Comparison of ENCODE assay signal across 26 cellular contexts in the genomic region with DNA sequence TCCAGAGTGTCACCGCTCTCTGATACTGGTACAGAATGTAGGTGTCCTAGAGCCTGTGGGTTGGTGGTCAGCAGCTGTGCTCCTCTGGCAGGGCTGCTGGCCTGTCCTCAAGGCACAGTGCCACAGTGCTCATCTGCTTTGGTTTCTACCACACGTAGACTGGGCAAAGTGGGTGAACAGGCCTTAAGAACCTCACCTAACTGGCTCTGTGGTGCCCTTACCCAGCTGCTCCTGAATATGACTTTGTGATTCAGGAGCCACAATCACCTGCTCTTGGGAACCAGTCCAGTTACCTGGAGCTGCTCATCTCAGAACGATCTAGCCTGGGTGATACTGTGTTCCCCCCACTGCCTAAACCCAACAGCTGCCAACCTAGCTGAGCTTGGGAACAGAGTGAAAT. TPM values are rescaled to one million over a fixed set of nuclear protein-coding genes. Genes with fewer than 3 reads are reported as not detected.
DNase-seq lines count a peak whose midpoint lies in the region; ATAC-seq, FAIRE-seq and TF ChIP-seq lines count a peak whose summit lies in the region.
"Had no signal": no experiment of that assay in that cellular context is flagged by ENCODE, and none has a peak within 500 bp of the region (broad histone marks: within the 10 kb centered on the region; RNA-seq: fewer than 3 reads in every experiment).

No MANE protein-coding gene starts in this region.

- H3K4me3 ChIP-seq in heart left ventricle (no peak overlapping the region), sigmoid colon (no peak overlapping the region)
- H3K4me3 ChIP-seq: prostate gland, tibial nerve had no signal

- peak overlapping the region; percentile 77 to 94 (median 86) for H3K27ac ChIP-seq in heart left ventricle
- peak overlapping the region; percentile 16 to 83 (median 74) for H3K27ac ChIP-seq in sigmoid colon
- H3K27ac ChIP-seq: epithelial cell of prostate, tibial nerve, WERI-Rb-1 had no signal

- no peak for FAIRE-seq in D721Med (lab: Jason Lieb, UNC)
- FAIRE-seq: A204.1, frontal cortex, G401.6, kidney had no signal

- intact Hi-C loops in Right ventricle myocardium inferior (cut with DNase I) (no loop called here), cardiac septum (cut with DNase I) (no loop called here), heart left ventricle (cut with DNase I) (loop anchor here in 1 of 10 donors (10.0 kb wide), 1 partner anchor 153 kb away; the partner anchor contains the start of gene RNF44), sigmoid colon (cut with DNase I) (loop anchor here (10.0 kb wide), 2 partner anchors 153 to 263 kb away; partner anchors contain the start of genes RNF44 and TSPAN17)

- no peak for TF ChIP-seq EP300 in sigmoid colon (IDR thresholded peaks at IDR 0.05)

- H3K9me3 ChIP-seq in heart left ventricle: no peaks in the 10 kb centered on the region
- H3K9me3 ChIP-seq in sigmoid colon: no peaks in the 10 kb centered on the region
- H3K9me3 ChIP-seq: prostate gland, tibial nerve had no signal

- ATAC-seq in Right ventricle myocardium inferior: peak; percentile 27
- ATAC-seq in heart left ventricle: peak in 3 of 4 donors; percentile 10 to 16 (median 15)
- ATAC-seq: activated CD8-positive, alpha-beta memory T cell treated with anti-CD3 and anti-CD28 coated beads, Interleukin-2, amount 10 ng/mL, durations not matched to agents 7 days and 5 days; stimulated activated memory B cell treated with anti-CD40 and anti-IgM and Interleukin-4, amounts not matched to agents 10 μg/mL and 1 μg/mL and 100 μg/mL, for 72 hours had no signal

- H3K27me3 ChIP-seq in heart left ventricle (no peaks in the 10 kb centered on the region), sigmoid colon (no peaks in the 10 kb centered on the region)
- H3K27me3 ChIP-seq: tibial nerve had no signal

- H3K36me3 ChIP-seq in heart left ventricle (peaks cover 0 to 53% (median 39%) of the 10 kb centered on the region in 9 donors), sigmoid colon (peaks cover 5 to 49% (median 22%) of the 10 kb centered on the region in 4 donors)

- TF ChIP-seq POLR2A in heart left ventricle (IDR thresholded peaks at IDR 0.05) (no peak), sigmoid colon (IDR thresholded peaks at IDR 0.05) (no peak)

- TF ChIP-seq CTCF in heart left ventricle (IDR thresholded peaks at IDR 0.05) (no peak), sigmoid colon (IDR thresholded peaks at IDR 0.05) (no peak), D721Med (IDR thresholded peaks at IDR 0.05; ENCODE audit: insufficient read depth, missing control alignments) (no peak)

- WGBS in heart left ventricle, 4 donors: 73 to 100% (median 78%) methylated on average over 1 to 3 of the region's 3 CpGs
- WGBS in sigmoid colon, 2 donors: 96% methylated on average over 3 of the region's 3 CpGs

- DNase-seq in Right ventricle myocardium inferior (ENCODE audit: missing footprints) (no peak), cardiac septum (ENCODE audit: low spot score) (no peak), heart left ventricle (peak in 1 of 5 donors; percentile 21), sigmoid colon (peak; percentile 46), anterior cingulate cortex (lab: John Stamatoyannopoulos, UW) (no peak), RKO (ENCODE audit: low spot score) (no peak), D721Med (ENCODE audit: insufficient read length, low spot score) (no peak)
- DNase-seq in activated CD4-positive, alpha-beta T cell treated with anti-CD3 and anti-CD28 coated beads, Interleukin-2, amount 50 U/mL, for 48 hours: no peak
- DNase-seq: activated CD4-positive, alpha-beta T cell treated with anti-CD3 and anti-CD28 coated beads, Interleukin-2, amount 10 ng/mL, durations not matched to agents 24 days and 14 days; activated CD8-positive, alpha-beta memory T cell treated with anti-CD3 and anti-CD28 coated beads, Interleukin-2, amount 10 ng/mL, durations not matched to agents 7 days and 5 days; AML-193; CD8-positive, alpha-beta memory T cell; GOT3; kidney; NCI-H2029 treated with DMSO at 0.1 percent for 48 hours; NCI-H345; NCI-H748 treated with DMSO at 0.1 percent for 48 hours; stimulated activated CD4-positive, alpha-beta T cell treated with anti-CD3 and anti-CD28 coated beads, Interleukin-2, amount 100 ng/mL, for 48 hours; WERI-Rb-1 had no signal

- H3K4me1 ChIP-seq in heart left ventricle: peaks cover 0 to 25% (median 10%) of the 10 kb centered on the region in 12 donors
- peaks cover 0 to 26% (median 18%) of the 10 kb centered on the region in 4 donors for H3K4me1 ChIP-seq in sigmoid colon
- H3K4me1 ChIP-seq: prostate gland had no signal

RNA-seq across cellular contexts. Expression of gene NOP16, which starts 6.4 kb away (rescaled TPM):
- total RNA-seq in Right ventricle myocardium inferior: 22.6 TPM
- 22.5 TPM for total RNA-seq in cardiac septum
- 10 to 100 TPM in 8 of 9 donors, 1 to 10 TPM in 1; 9.3 to 33.9 (median 15.8) TPM for total RNA-seq in heart left ventricle
- 10 to 100 TPM; 33.4 to 83.4 TPM for polyA plus RNA-seq in heart left ventricle
- total RNA-seq in sigmoid colon: 10 to 100 TPM in 1 of 4 donors, 1 to 10 TPM in 3; 4.4 to 17.8 (median 9.6) TPM
- polyA plus RNA-seq in sigmoid colon: 10 to 100 TPM; 21.3 to 50.7 (median 22.2) TPM

RNA-seq across cellular contexts. Expression of gene HIGD2A, which starts 6.6 kb away (rescaled TPM):
- total RNA-seq in Right ventricle myocardium inferior (218 TPM), cardiac septum (266 TPM), heart left ventricle (100 to 1,000 TPM; 177 to 318 (median 218) TPM), sigmoid colon (100 to 1,000 TPM; 201 to 249 (median 235) TPM)
- polyA plus RNA-seq in heart left ventricle (100 to 1,000 TPM; 229 to 454 TPM), sigmoid colon (100 to 1,000 TPM; 207 to 457 (median 354) TPM)

RNA-seq across cellular contexts. Expression of gene ARL10, which starts 16.7 kb away (rescaled TPM):
- total RNA-seq in Right ventricle myocardium inferior: 5.4 TPM
- 11.4 TPM for total RNA-seq in cardiac septum
- 1 to 10 TPM; 2.9 to 8.1 (median 5.4) TPM for total RNA-seq in heart left ventricle
- polyA plus RNA-seq in heart left ventricle: 1 to 10 TPM; 1.5 to 4.8 TPM
- total RNA-seq in sigmoid colon: 10 to 100 TPM in 2 of 4 donors, 1 to 10 TPM in 2; 5.6 to 16.9 (median 10.5) TPM
- 1 to 10 TPM in 1 of 3 donors, under 1 TPM in 2; 0.23 to 1.8 (median 0.60) TPM for polyA plus RNA-seq in sigmoid colon

RNA-seq across cellular contexts. Expression of gene KIAA1191, which starts 20.4 kb away (rescaled TPM):
- total RNA-seq in Right ventricle myocardium inferior (76.0 TPM), cardiac septum (104 TPM), heart left ventricle (100 to 1,000 TPM in 5 of 9 donors, 10 to 100 TPM in 4; 68.4 to 143 (median 104) TPM), sigmoid colon (100 to 1,000 TPM in 3 of 4 donors, 10 to 100 TPM in 1; 88.8 to 117 (median 108) TPM)
- polyA plus RNA-seq in heart left ventricle (10 to 100 TPM; 42.8 to 61.8 TPM), sigmoid colon (100 to 1,000 TPM in 1 of 3 donors, 10 to 100 TPM in 2; 41.0 to 112 (median 62.5) TPM)

RNA-seq across cellular contexts. Expression of gene CLTB, which starts 34.4 kb away (rescaled TPM):
- 217 TPM for total RNA-seq in Right ventricle myocardium inferior
- total RNA-seq in cardiac septum: 252 TPM
- 100 to 1,000 TPM; 185 to 401 (median 231) TPM for total RNA-seq in heart left ventricle
- 100 to 1,000 TPM; 461 to 464 TPM for polyA plus RNA-seq in heart left ventricle
- total RNA-seq in sigmoid colon: 100 to 1,000 TPM; 129 to 163 (median 156) TPM
- 100 to 1,000 TPM; 274 to 403 (median 280) TPM for polyA plus RNA-seq in sigmoid colon
